ENCODE assay signal across 17 cellular contexts in the genomic region with DNA sequence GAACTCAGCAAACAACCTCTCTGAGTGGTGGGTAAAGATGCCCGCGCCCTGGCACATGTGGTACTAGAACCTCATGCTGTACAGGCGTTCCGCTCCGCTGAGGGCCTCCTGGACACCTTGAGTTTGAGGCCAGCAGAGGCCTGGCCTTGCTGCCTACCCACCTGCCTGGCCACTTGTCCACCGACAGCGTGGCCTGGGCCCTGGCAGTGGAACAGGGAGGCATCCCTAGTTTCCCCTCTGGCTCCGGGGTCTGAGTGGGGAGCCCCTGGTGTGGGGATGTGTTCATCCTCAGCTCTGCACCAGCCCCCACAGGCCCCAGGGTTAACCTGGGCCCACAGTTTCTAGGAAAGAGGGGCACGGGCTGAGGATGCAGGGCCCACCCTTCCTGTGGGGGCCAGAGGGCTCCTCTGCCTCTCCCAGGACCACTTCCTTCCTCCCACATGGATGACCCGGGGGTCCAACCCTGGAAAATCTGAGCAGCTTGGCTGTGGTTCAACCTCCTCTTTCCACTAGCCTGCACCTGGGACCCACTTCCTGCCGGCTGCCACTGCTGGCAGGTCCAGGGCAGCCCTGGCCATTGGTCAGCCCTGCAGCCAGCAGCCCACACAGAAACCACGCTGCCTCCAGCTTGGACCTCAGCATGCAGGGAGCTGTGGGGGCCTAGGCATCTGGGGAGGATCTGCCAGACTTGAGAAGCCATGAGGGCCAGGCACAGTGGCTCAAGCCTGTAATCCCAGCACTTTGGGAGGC. TPM values are rescaled to one million over a fixed set of nuclear protein-coding genes. Genes with fewer than 3 reads are reported as not detected.
DNase-seq lines count a peak whose midpoint lies in the region; ATAC-seq, FAIRE-seq and TF ChIP-seq lines count a peak whose summit lies in the region.
"Had no signal": no experiment of that assay in that cellular context is flagged by ENCODE, and none has a peak within 500 bp of the region (broad histone marks: within the 10 kb centered on the region; RNA-seq: fewer than 3 reads in every experiment).

No MANE protein-coding gene starts in this region.

- peaks cover 26 to 92% (median 74%) of the 10 kb centered on the region in 10 experiments for H3K4me1 ChIP-seq in BLaER1 treated with 17β-estradiol and CSF1 and Interleukin-3, amounts not matched to agents 10 nM and 100 nM
- H3K4me1 ChIP-seq in kidney (ENCODE audit: control insufficient read depth in 1 of 2, insufficient read depth in 1 of 2, low read depth in 1 of 2, low read length in 2 of 2) = peaks cover 0 to 21% of the 10 kb centered on the region in 2 donors
- H3K4me1 ChIP-seq in smooth muscle cell (ENCODE audit: low read depth) = peaks cover 5% of the 10 kb centered on the region
- H3K4me1 ChIP-seq in esophagus squamous epithelium = peaks cover 12 to 72% (median 27%) of the 10 kb centered on the region in 3 donors

- no peak for FAIRE-seq in kidney (lab: Jason Lieb, UNC)

- no peaks in the 10 kb centered on the region for H3K9me3 ChIP-seq in BLaER1 treated with 17β-estradiol and CSF1 and Interleukin-3, amounts not matched to agents 10 nM and 100 nM (replicated peaks in 1 of 11)
- H3K9me3 ChIP-seq in kidney (ENCODE audit: control insufficient read depth in 1 of 2, low read length in 2 of 2) (no peaks in the 10 kb centered on the region), smooth muscle cell (replicated peaks; ENCODE audit: low read depth) (no peaks in the 10 kb centered on the region), esophagus squamous epithelium (no peaks in the 10 kb centered on the region)

- no peak overlapping the region for H3K4me3 ChIP-seq in BLaER1 treated with 17β-estradiol and CSF1 and Interleukin-3, amounts not matched to agents 10 nM and 100 nM
- no peak overlapping the region for H3K4me3 ChIP-seq in kidney (ENCODE audit: low read length in 2 of 2)
- no peak overlapping the region for H3K4me3 ChIP-seq in smooth muscle cell
- H3K4me3 ChIP-seq in esophagus squamous epithelium = no peak overlapping the region

- 0 out of 22 replicates have a peak, but pooled peaks cover 0 to 8% (median 0%) of the 10 kb centered on the region in 11 experiments for H4K20me1 ChIP-seq in BLaER1 treated with 17β-estradiol and CSF1 and Interleukin-3, amounts not matched to agents 10 nM and 100 nM
- H4K20me1 ChIP-seq in smooth muscle cell (ENCODE audit: low read depth) = no peaks in the 10 kb centered on the region

- in situ Hi-C loops in ACHN (cut with HindIII; ENCODE audit: low pct_ligation_motif_present, low pct_unique_long_range_greater_than_20kb, low sequenced_read_pairs) = no loop called here

- no peaks in the 10 kb centered on the region for H3K79me2 ChIP-seq in smooth muscle cell (ENCODE audit: low read depth)

- no peaks in the 10 kb centered on the region for H3K36me3 ChIP-seq in BLaER1 treated with 17β-estradiol and CSF1 and Interleukin-3, amounts not matched to agents 10 nM and 100 nM
- no peaks in the 10 kb centered on the region for H3K36me3 ChIP-seq in kidney (ENCODE audit: control insufficient read depth in 1 of 2, insufficient read depth in 2 of 2, low read length in 2 of 2)
- H3K36me3 ChIP-seq in smooth muscle cell (ENCODE audit: low read depth) = no peaks in the 10 kb centered on the region
- H3K36me3 ChIP-seq in esophagus squamous epithelium = no peaks in the 10 kb centered on the region

- no peak for TF ChIP-seq POLR2A in esophagus squamous epithelium (IDR thresholded peaks at IDR 0.05)

- H3K27me3 ChIP-seq in BLaER1 treated with 17β-estradiol and CSF1 and Interleukin-3, amounts not matched to agents 10 nM and 100 nM = peaks cover 7 to 15% (median 13%) of the 10 kb centered on the region in 11 experiments; a peak in 17 of 22 replicates
- H3K27me3 ChIP-seq in smooth muscle cell (ENCODE audit: low read depth) (no peaks in the 10 kb centered on the region), esophagus squamous epithelium (peaks cover 0 to 21% (median 0%) of the 10 kb centered on the region in 4 donors)

- peak overlapping the region in 5 of 11 experiments; percentile 24 to 53 (median 42); a peak in 8 of 22 replicates for H3K27ac ChIP-seq in BLaER1 treated with 17β-estradiol and CSF1 and Interleukin-3, amounts not matched to agents 10 nM and 100 nM
- no peak overlapping the region for H3K27ac ChIP-seq in kidney (ENCODE audit: low read depth in 2 of 2, low read length in 2 of 2)
- H3K27ac ChIP-seq in smooth muscle cell (ENCODE audit: low read depth) = no peak overlapping the region
- peak overlapping the region in 1 of 4 donors; percentile 45 for H3K27ac ChIP-seq in esophagus squamous epithelium

- no peak for TF ChIP-seq CTCF in kidney (IDR thresholded peaks at IDR 0.05; ENCODE audit: borderline replicate concordance, extremely low read depth, insufficient read depth)
- no peak for TF ChIP-seq CTCF in smooth muscle cell (IDR thresholded peaks at IDR 0.05; ENCODE audit: borderline replicate concordance, insufficient read depth, poor library complexity, severe bottlenecking)
- TF ChIP-seq CTCF in esophagus squamous epithelium (IDR thresholded peaks at IDR 0.05) = no peak

- peaks cover 10% of the 10 kb centered on the region for H3F3A ChIP-seq in smooth muscle cell (ENCODE audit: low read depth)

- ATAC-seq in GM18858 (IDR thresholded peaks at IDR 0.05; ENCODE audit: unreplicated experiment) = no peak

- 77% methylated on average over 12 of the region's 12 CpGs for WGBS in smooth muscle cell (ENCODE audit: low lambda C conversion rate)
- WGBS in esophagus squamous epithelium, 2 donors = 83 to 91% methylated on average over 5 of the region's 12 CpGs

- DNase-seq in ACHN (peak; percentile 14), RPMI7951 (ENCODE audit: low read depth) (peak; percentile 73), kidney (peak; percentile 64), smooth muscle cell (lab: John Stamatoyannopoulos, UW; ENCODE audit: unreplicated experiment) (no peak), esophagus squamous epithelium (lab: John Stamatoyannopoulos, UW) (no peak)
- DNase-seq in activated CD4-positive, alpha-beta T cell treated with anti-CD3 and anti-CD28 coated beads, Interleukin-2, amount 50 U/mL, for 48 hours = no peak
- DNase-seq: CD4-positive, alpha-beta memory T cell; DMS79; H9; MV-4-11; NCI-H1417 treated with DMSO at 0.1 percent for 48 hours; NCI-H1930; NCI-H2171 treated with DMSO at 0.1 percent for 48 hours; NCI-H446 treated with DMSO at 0.1 percent for 48 hours; NCI-H82 had no signal

- H3K9ac ChIP-seq in BLaER1 treated with 17β-estradiol and CSF1 and Interleukin-3, amounts not matched to agents 10 nM and 100 nM = peak overlapping the region in 2 of 11 experiments; percentile 28 to 39; a peak in 1 of 22 replicates
- no peak overlapping the region for H3K9ac ChIP-seq in kidney (ENCODE audit: low read length in 2 of 2)
- H3K9ac ChIP-seq in smooth muscle cell (ENCODE audit: low read depth) = no peak overlapping the region

- H2AFZ ChIP-seq in smooth muscle cell (ENCODE audit: low read depth) = no peak overlapping the region

- intact Hi-C loops in kidney (cut with DNase I) (no loop called here), esophagus squamous epithelium (cut with DNase I) (no loop called here)

- H3K4me2 ChIP-seq in BLaER1 treated with 17β-estradiol and CSF1 and Interleukin-3, amounts not matched to agents 10 nM and 100 nM = peak overlapping the region; percentile 36 to 72 (median 67); a peak in 20 of 22 replicates
- H3K4me2 ChIP-seq in smooth muscle cell = no peak overlapping the region

RNA-seq across cellular contexts. Expression of gene COL18A1, which starts 53.3 kb away (rescaled TPM):
- 72.3 and 126 TPM in 2 replicates for total RNA-seq in RPMI7951 (2014; rRNA removed; shearing (Covaris generic))
- total RNA-seq in kidney (316 TPM), smooth muscle cell (192 and 240 TPM in 2 replicates), esophagus squamous epithelium (10 to 100 TPM; 38.9 to 69.0 (median 52.5) TPM)
- polyA plus RNA-seq in kidney (ENCODE audit: insufficient read depth, low read depth, low replicate concordance) (150 TPM), smooth muscle cell (362 and 485 TPM in 2 replicates)

Comparison
In these comparisons a context has a peak if more than half of its experiments do, and no peak if none do; other contexts are left out.
1. DNase-seq: peak in ACHN (single experiment), RPMI7951 (single experiment) and kidney (single experiment); none in smooth muscle cell (single experiment), activated CD4-positive, alpha-beta T cell treated with anti-CD3 and anti-CD28 coated beads, Interleukin-2, amount 50 U/mL, for 48 hours (0 of 2) and esophagus squamous epithelium (single experiment).